8 cellular contexts compared by ENCODE assay signal in the genomic region with DNA sequence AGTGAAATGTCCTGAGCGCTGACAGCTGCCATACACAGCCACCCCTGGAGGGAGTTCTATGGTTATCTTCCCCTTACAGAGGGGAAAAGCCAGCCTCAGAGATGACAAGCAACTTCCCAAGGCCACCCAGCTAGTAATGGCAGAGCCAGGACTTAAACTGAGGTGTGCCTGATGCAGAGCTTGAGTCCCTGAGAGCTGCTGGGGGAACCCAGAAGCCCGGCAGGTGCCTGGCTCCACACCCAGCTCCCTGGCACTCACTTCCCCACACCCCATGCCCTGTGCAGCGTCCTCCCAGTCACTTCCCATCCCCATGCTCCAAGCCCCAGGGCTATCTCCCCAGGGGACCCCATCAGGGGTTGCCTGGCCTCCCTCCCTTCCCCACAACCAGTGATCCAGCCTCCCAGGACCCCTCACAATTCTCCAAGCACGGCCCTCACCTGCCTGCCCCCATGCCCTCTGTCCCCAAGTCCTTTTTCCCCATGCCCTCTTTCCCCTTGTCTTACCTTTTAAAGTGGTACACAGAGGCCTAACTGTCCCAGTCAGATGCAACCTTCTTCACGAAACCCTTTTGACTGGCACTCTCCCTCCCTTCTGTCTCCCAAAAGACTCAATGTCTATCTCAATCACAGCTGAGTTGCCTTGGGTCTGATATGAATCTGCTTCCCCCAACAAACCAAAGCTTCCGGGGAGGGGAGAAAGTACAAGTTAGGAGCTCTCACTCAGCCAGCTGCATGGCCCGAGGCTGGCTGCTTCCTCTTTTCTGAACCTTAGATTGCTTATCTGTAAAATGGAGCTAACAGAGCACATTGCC. TPM values are rescaled to one million over a fixed set of nuclear protein-coding genes. Genes with fewer than 3 reads are reported as not detected.
DNase-seq lines count a peak whose midpoint lies in the region; ATAC-seq and TF ChIP-seq lines count a peak whose summit lies in the region.

No MANE protein-coding gene starts in this region.

- no peaks in the 10 kb centered on the region for H3K36me3 Mint-ChIP-seq in central memory CD8-positive, alpha-beta T cell (ENCODE audit: insufficient read depth)

- DNase-seq in OCI-M1 (lab: John Stamatoyannopoulos, UW) (peak; percentile 78), tibial artery (peak; percentile 30 to 59), NCI-H510A (lab: John Stamatoyannopoulos, UW) (no peak), HT-29 (ENCODE audit: low spot score) (no peak), GOT3 (lab: John Stamatoyannopoulos, UW) (no peak)
- no peak for DNase-seq in central memory CD8-positive, alpha-beta T cell (ENCODE audit: low spot score in 2 of 2)

- H3K9me3 Mint-ChIP-seq in central memory CD8-positive, alpha-beta T cell: no peaks in the 10 kb centered on the region

- TF ChIP-seq CTCF in tibial artery (IDR thresholded peaks at IDR 0.05): no peak

- no peak overlapping the region for H3K4me3 ChIP-seq in tibial artery

- no peaks in the 10 kb centered on the region for H3K4me1 ChIP-seq in tibial artery

- ATAC-seq in GM18907 (IDR thresholded peaks at IDR 0.05; ENCODE audit: unreplicated experiment) (peak; percentile 91), HG02852 (IDR thresholded peaks at IDR 0.05; ENCODE audit: unreplicated experiment) (peak; percentile 86)
- ATAC-seq in central memory CD8-positive, alpha-beta T cell (replicated peaks; ENCODE audit: extremely low read depth, poor library complexity, severe bottlenecking): peak; percentile 87

- peak overlapping the region; percentile 86 for H3K4me3 Mint-ChIP-seq in central memory CD8-positive, alpha-beta T cell

- peaks cover 0 to 23% of the 10 kb centered on the region in 2 donors for H3K27me3 ChIP-seq in tibial artery

- intact Hi-C loops in tibial artery (cut with DNase I; ENCODE audit: low total_unique reads): no loop called here

- peak overlapping the region; percentile 91 for H3K27ac Mint-ChIP-seq in central memory CD8-positive, alpha-beta T cell (ENCODE audit: low read depth)

- no peaks in the 10 kb centered on the region for H3K9me3 ChIP-seq in tibial artery

- peaks cover 17% of the 10 kb centered on the region for H3K4me1 Mint-ChIP-seq in central memory CD8-positive, alpha-beta T cell

- no peaks in the 10 kb centered on the region for H3K27me3 Mint-ChIP-seq in central memory CD8-positive, alpha-beta T cell

- no peak overlapping the region for H3K27ac ChIP-seq in tibial artery

- H3K36me3 ChIP-seq in tibial artery: no peaks in the 10 kb centered on the region

RNA-seq across cellular contexts. Expression of gene LRP8, which starts 39.8 kb away (rescaled TPM):
- total RNA-seq in HT-29 (2014; rRNA removed; shearing (Covaris generic)): 242 and 262 TPM in 2 replicates

Comparison
In these comparisons a context has a peak if more than half of its experiments do, and no peak if none do; other contexts are left out.
1. DNase-seq: peak in OCI-M1 (single experiment) and tibial artery (2 of 2); none in central memory CD8-positive, alpha-beta T cell (0 of 2), NCI-H510A (single experiment), HT-29 (single experiment) and GOT3 (single experiment).
2. Peak in every context shown above with its lines, with median percentiles within 50 percentile points of each other: ATAC-seq.